ENCODE assay signal across 21 cellular contexts in the genomic region with DNA sequence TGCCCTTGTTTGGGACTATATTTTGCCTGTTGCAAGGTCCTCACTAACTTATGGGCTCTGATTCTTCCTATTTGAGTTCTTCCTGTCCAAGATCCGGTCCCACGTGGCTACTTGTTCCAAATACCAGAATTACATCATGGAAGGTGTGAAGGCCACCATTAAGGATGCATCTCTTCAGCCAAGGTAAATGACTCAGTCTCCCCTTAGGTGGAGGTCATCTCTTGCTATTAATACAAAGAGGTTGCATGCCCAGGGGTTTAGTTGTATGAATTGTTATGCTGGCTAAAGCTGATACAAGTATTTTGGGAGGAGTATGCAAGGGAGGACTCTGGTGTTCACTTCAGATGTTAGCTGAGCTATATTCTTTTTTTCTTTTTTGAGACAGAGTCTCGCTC. TPM values are rescaled to one million over a fixed set of nuclear protein-coding genes. Genes with fewer than 3 reads are reported as not detected.
"Had no signal": no experiment of that assay in that cellular context is flagged by ENCODE, and none has a peak within 500 bp of the region (broad histone marks: within the 10 kb centered on the region; RNA-seq: fewer than 3 reads in every experiment).

No MANE protein-coding gene starts in this region.

- H3K4me1 ChIP-seq: testis had no signal

- H3K4me3 Mint-ChIP-seq: naive thymus-derived CD4-positive, alpha-beta T cell; natural killer cell treated with Interleukin-12 subunit alpha and Interleukin-12 subunit beta and Interleukin-15 and Interleukin-18, amount 100 ng/mL, for 72 hours; stimulated activated effector memory CD8-positive, alpha-beta T cell treated with anti-CD3 and anti-CD28 coated beads, Interleukin-12 subunit alpha, Interleukin-12 subunit beta, amount 100 ng/mL, for 72 hours had no signal

- H3K4me3 ChIP-seq: left ventricle myocardium inferior, lung, mucosa of descending colon, ovary, right atrium auricular region, spleen, stomach, testis, thyroid gland, transverse colon, upper lobe of left lung had no signal

- H3K27me3 ChIP-seq: ovary, right atrium auricular region, spleen, stomach, testis, thyroid gland, transverse colon, upper lobe of left lung had no signal

- ATAC-seq: naive thymus-derived CD4-positive, alpha-beta T cell; natural killer cell treated with Interleukin-12 subunit alpha and Interleukin-12 subunit beta and Interleukin-15 and Interleukin-18, amount 100 ng/mL, for 72 hours; sciatic nerve; stimulated activated effector memory CD8-positive, alpha-beta T cell treated with anti-CD3 and anti-CD28 coated beads, Interleukin-12 subunit alpha, Interleukin-12 subunit beta, amount 100 ng/mL, for 72 hours had no signal

- H3K9me3 ChIP-seq: left ventricle myocardium inferior, mucosa of descending colon, ovary, right atrium auricular region, spleen, stomach, testis, thyroid gland, transverse colon, upper lobe of left lung had no signal

- H3K27me3 Mint-ChIP-seq: naive thymus-derived CD4-positive, alpha-beta T cell; natural killer cell treated with Interleukin-12 subunit alpha and Interleukin-12 subunit beta and Interleukin-15 and Interleukin-18, amount 100 ng/mL, for 72 hours; progenitor cell of endocrine pancreas had no signal

- H3K27ac Mint-ChIP-seq: natural killer cell treated with Interleukin-12 subunit alpha and Interleukin-12 subunit beta and Interleukin-15 and Interleukin-18, amount 100 ng/mL, for 72 hours; progenitor cell of endocrine pancreas; stimulated activated effector memory CD8-positive, alpha-beta T cell treated with anti-CD3 and anti-CD28 coated beads, Interleukin-12 subunit alpha, Interleukin-12 subunit beta, amount 100 ng/mL, for 72 hours had no signal

- H3K9me3 Mint-ChIP-seq: naive thymus-derived CD4-positive, alpha-beta T cell; natural killer cell treated with Interleukin-12 subunit alpha and Interleukin-12 subunit beta and Interleukin-15 and Interleukin-18, amount 100 ng/mL, for 72 hours; stimulated activated effector memory CD8-positive, alpha-beta T cell treated with anti-CD3 and anti-CD28 coated beads, Interleukin-12 subunit alpha, Interleukin-12 subunit beta, amount 100 ng/mL, for 72 hours had no signal

- H3K27ac ChIP-seq: left ventricle myocardium inferior, ovary, right atrium auricular region, stomach, testis, thyroid gland, transverse colon, upper lobe of left lung had no signal

- H3K36me3 ChIP-seq: ovary had no signal

- DNase-seq: islet precursor cell; left ventricle myocardium inferior; midbrain; mucosa of descending colon; naive thymus-derived CD4-positive, alpha-beta T cell; ovary; spleen; stimulated activated CD4-positive, alpha-beta T cell treated with anti-CD3 and anti-CD28 coated beads, Interleukin-4, amount 100 ng/mL, for 24 hours; stimulated activated naive CD4-positive, alpha-beta T cell; stomach; testis; thyroid gland; transverse colon; upper lobe of left lung had no signal

RNA-seq across cellular contexts. Expression of gene SNAI1, which starts 37.5 kb away (rescaled TPM):
- total RNA-seq: kidney epithelial cell had no signal
